19 cellular contexts compared by ENCODE assay signal in genomic region chr3:177467268-177467985, GRCh38.
DNase-seq lines count a peak whose midpoint lies in the region; ATAC-seq and TF ChIP-seq lines count a peak whose summit lies in the region.
"Had no signal": no experiment of that assay in that cellular context is flagged by ENCODE, and none has a peak within 500 bp of the region (broad histone marks: within the 10 kb centered on the region; RNA-seq: fewer than 3 reads in every experiment).

No MANE protein-coding gene starts in this region.

- H3K4me3 Mint-ChIP-seq in T-helper 2 cell treated with Interferon-gamma antibody and Interleukin-4, amounts not matched to agents 5 μg/mL and 100 μg/mL, for 36 hours: no peak overlapping the region
- H3K4me3 Mint-ChIP-seq: CD8-positive, alpha-beta T cell had no signal

- no peaks in the 10 kb centered on the region for H3K79me1 ChIP-seq in IMR-90 (ENCODE audit: low read depth in 1 of 2, low read length in 2 of 2)

- ATAC-seq in IMR-90 (ENCODE audit: low read depth): no peak
- peak; percentile 87 for ATAC-seq in mucosa of descending colon
- no peak for ATAC-seq in GM21526 (IDR thresholded peaks at IDR 0.05; ENCODE audit: low FRiP score, unreplicated experiment)
- ATAC-seq: CD8-positive, alpha-beta T cell; HepG2 had no signal

- no peaks in the 10 kb centered on the region for H3K4me1 Mint-ChIP-seq in T-helper 2 cell treated with Interferon-gamma antibody and Interleukin-4, amounts not matched to agents 5 μg/mL and 100 μg/mL, for 36 hours (ENCODE audit: low read depth)

- no peak overlapping the region for H3K56ac ChIP-seq in IMR-90 (ENCODE audit: extremely low read depth, insufficient read depth, low read length)

- no peak overlapping the region for H3K27ac Mint-ChIP-seq in T-helper 2 cell treated with Interferon-gamma antibody and Interleukin-4, amounts not matched to agents 5 μg/mL and 100 μg/mL, for 36 hours
- H3K27ac Mint-ChIP-seq: CD8-positive, alpha-beta T cell had no signal

- H3K27me3 ChIP-seq in IMR-90 (ENCODE audit: control insufficient read depth, insufficient read depth, low read length) (no peaks in the 10 kb centered on the region), vagina (no peaks in the 10 kb centered on the region)
- H3K27me3 ChIP-seq: BLaER1 treated with 17β-estradiol and CSF1 and Interleukin-3, amounts not matched to agents 10 nM and 100 nM; SJCRH30 had no signal

- peak overlapping the region; percentile 54; the same call in 1 of the 2 replicates for H2AK5ac ChIP-seq in IMR-90 (ENCODE audit: low read depth, low read length)

- POLR2A ChIA-PET in IMR-90 (lab: Charles Lee; ENCODE audit: unreplicated experiment): no interaction called here

- no peaks in the 10 kb centered on the region for H4K20me1 ChIP-seq in IMR-90 (ENCODE audit: insufficient read depth, low read length)
- H4K20me1 ChIP-seq: BLaER1 treated with 17β-estradiol and CSF1 and Interleukin-3, amounts not matched to agents 10 nM and 100 nM had no signal

- H3K9me3 ChIP-seq in IMR-90 (ENCODE audit: control insufficient read depth, insufficient read depth, low read length) (no peaks in the 10 kb centered on the region), mucosa of descending colon (no peaks in the 10 kb centered on the region), vagina (no peaks in the 10 kb centered on the region)
- H3K9me3 ChIP-seq: SJCRH30 had no signal

- in situ Hi-C loops in IMR-90 (cut with MboI; ENCODE audit: low sequenced_read_pairs): loop anchor here (5.0 kb wide), 1 partner anchor 270 kb away; the partner anchor contains the start of gene TBL1XR1

- BruUV-seq in IMR-90 (replicated peaks; lab: Mats Ljungman, UMichigan): no TSS peak

- peaks cover 7% of the 10 kb centered on the region; the same call in 1 of the 2 replicates for H3K9me1 ChIP-seq in IMR-90 (ENCODE audit: insufficient read depth, low read length)

- no peaks in the 10 kb centered on the region for H3K9me3 Mint-ChIP-seq in T-helper 2 cell treated with Interferon-gamma antibody and Interleukin-4, amounts not matched to agents 5 μg/mL and 100 μg/mL, for 36 hours
- H3K9me3 Mint-ChIP-seq: CD8-positive, alpha-beta T cell had no signal

- H3K36me3 ChIP-seq in IMR-90 (ENCODE audit: control insufficient read depth, insufficient read depth, low read length) (no peaks in the 10 kb centered on the region), mucosa of descending colon (ENCODE audit: low read depth) (no peaks in the 10 kb centered on the region), vagina (no peaks in the 10 kb centered on the region)
- H3K36me3 ChIP-seq: BLaER1 treated with 17β-estradiol and CSF1 and Interleukin-3, amounts not matched to agents 10 nM and 100 nM; SJCRH30 had no signal

- 0 out of 2 replicates have a peak overlapping the region, but pooled peaks have one; percentile 50 for H3K14ac ChIP-seq in IMR-90 (replicated peaks; ENCODE audit: low read depth, low read length)

- dilution Hi-C loops in IMR-90 (cut with HindIII; ENCODE audit: low sequenced_read_pairs, unreplicated experiment): no loop called here

- H3K4ac ChIP-seq in IMR-90 (ENCODE audit: low read depth, low read length): peak overlapping the region; percentile 51

- no peaks in the 10 kb centered on the region for H3K27me3 Mint-ChIP-seq in T-helper 2 cell treated with Interferon-gamma antibody and Interleukin-4, amounts not matched to agents 5 μg/mL and 100 μg/mL, for 36 hours (ENCODE audit: low read depth)

- TF ChIP-seq CTCF in IMR-90 (conservative IDR thresholded peaks at IDR 0.05; ENCODE audit: low read depth, low read length): no peak
- no peak for TF ChIP-seq CTCF in mucosa of descending colon (IDR thresholded peaks at IDR 0.05)
- TF ChIP-seq CTCF in vagina (IDR thresholded peaks at IDR 0.05): no peak

- no peak for TF ChIP-seq RAD21 in IMR-90 (IDR thresholded peaks at IDR 0.05; ENCODE audit: low read length)

- TF ChIP-seq POLR2A in IMR-90 (IDR thresholded peaks at IDR 0.05; ENCODE audit: low read depth, low read length) (no peak), vagina (IDR thresholded peaks at IDR 0.05) (no peak)

- peak overlapping the region; percentile 17; the same call in 1 of the 2 replicates for H2BK20ac ChIP-seq in IMR-90 (ENCODE audit: low read depth, low read length)

- WGBS in IMR-90 (ENCODE audit: extremely low coverage in 2 of 2, insufficient read length in 1 of 2), 2 experiments: no CpG with 5 or more reads among the region's 5 CpGs

- H3K23ac ChIP-seq in IMR-90 (ENCODE audit: low read depth, low read length): no peak overlapping the region

- CTCF ChIA-PET in IMR-90 (lab: Yijun Ruan, JAX): no interaction called here

- H3K4me3 ChIP-seq in IMR-90 (ENCODE audit: insufficient read depth, low read depth, low read length) (no peak overlapping the region), mucosa of descending colon (no peak overlapping the region), vagina (no peak overlapping the region)
- H3K4me3 ChIP-seq: BLaER1 treated with 17β-estradiol and CSF1 and Interleukin-3, amounts not matched to agents 10 nM and 100 nM; SJCRH30 had no signal

- H2BK15ac ChIP-seq in IMR-90 (ENCODE audit: low read depth, low read length): peak overlapping the region; percentile 36; the same call in 1 of the 3 replicates

- no peak overlapping the region for H2AK9ac ChIP-seq in IMR-90 (replicated peaks; ENCODE audit: low read depth, low read length, poor library complexity)

- DNase-seq in IMR-90 (no peak), cerebellar cortex (ENCODE audit: low spot score) (peak; percentile 66), mucosa of descending colon (no peak), vagina (ENCODE audit: extremely low spot score in 2 of 2) (no peak), NCI-H510A treated with DMSO at 0.1 percent for 48 hours (lab: John Stamatoyannopoulos, UW) (no peak)
- DNase-seq in T-helper 2 cell treated with Interferon-gamma antibody and Interleukin-4, amounts not matched to agents 5 μg/mL and 100 μg/mL, for 36 hours (ENCODE audit: low spot score): no peak
- DNase-seq: CD8-positive, alpha-beta T cell; KBM-7; MM.1S; NCI-H1048; NCI-H1417 treated with DMSO at 0.1 percent for 48 hours; NCI-H187; NCI-H69; NK-92 treated with Interleukin-12 subunit alpha and Interleukin-12 subunit beta, amount 100 ng/mL, for 24 hours had no signal

- H4K5ac ChIP-seq in IMR-90 (ENCODE audit: low read depth, low read length): peak overlapping the region; percentile 35; the same call in 1 of the 2 replicates

- H2AFZ ChIP-seq in IMR-90 (replicated peaks; ENCODE audit: low read length, poor library complexity): no peak overlapping the region

- intact Hi-C loops in IMR-90 (cut with micrococcal nuclease) (no loop called here), mucosa of descending colon (cut with DNase I, micrococcal nuclease) (no loop called here), vagina (cut with DNase I) (loop anchor here (10.0 kb wide), 1 partner anchor 257 kb away; no protein-coding TSS in a partner anchor)

- no peak overlapping the region for H4K91ac ChIP-seq in IMR-90 (ENCODE audit: insufficient read depth, low read depth, low read length)

- peak overlapping the region; percentile 24 for H3K18ac ChIP-seq in IMR-90 (ENCODE audit: low read depth, low read length)

- no peak overlapping the region for H3K9ac ChIP-seq in IMR-90 (ENCODE audit: low read depth, low read length)
- H3K9ac ChIP-seq: BLaER1 treated with 17β-estradiol and CSF1 and Interleukin-3, amounts not matched to agents 10 nM and 100 nM had no signal

- no peak overlapping the region for H3K27ac ChIP-seq in IMR-90 (ENCODE audit: insufficient read depth, low read length)
- H3K27ac ChIP-seq in vagina: peak overlapping the region; percentile 38
- H3K27ac ChIP-seq: BLaER1 treated with 17β-estradiol and CSF1 and Interleukin-3, amounts not matched to agents 10 nM and 100 nM; HL-60; SJCRH30 had no signal

- H2BK5ac ChIP-seq in IMR-90 (ENCODE audit: low read depth, low read length, poor library complexity, severe bottlenecking): no peak overlapping the region

- no peak overlapping the region for H3K4me2 ChIP-seq in IMR-90 (ENCODE audit: low read depth, low read length)
- H3K4me2 ChIP-seq: BLaER1 treated with 17β-estradiol and CSF1 and Interleukin-3, amounts not matched to agents 10 nM and 100 nM had no signal

- no peak overlapping the region; a peak in 1 of 4 replicates for H4K8ac ChIP-seq in IMR-90 (ENCODE audit: low read depth in 2 of 2, low read length in 2 of 2)

- H3K4me1 ChIP-seq in IMR-90 (ENCODE audit: control insufficient read depth, insufficient read depth, low read length): peaks cover 12% of the 10 kb centered on the region
- H3K4me1 ChIP-seq in mucosa of descending colon (ENCODE audit: low read depth): peaks cover 3% of the 10 kb centered on the region
- peaks cover 44% of the 10 kb centered on the region for H3K4me1 ChIP-seq in vagina
- H3K4me1 ChIP-seq: BLaER1 treated with 17β-estradiol and CSF1 and Interleukin-3, amounts not matched to agents 10 nM and 100 nM had no signal

- H3K36me3 Mint-ChIP-seq in T-helper 2 cell treated with Interferon-gamma antibody and Interleukin-4, amounts not matched to agents 5 μg/mL and 100 μg/mL, for 36 hours (ENCODE audit: low read depth): no peaks in the 10 kb centered on the region
- H3K36me3 Mint-ChIP-seq: CD8-positive, alpha-beta T cell had no signal

- H2BK120ac ChIP-seq in IMR-90 (ENCODE audit: low read depth, low read length): 0 out of 2 replicates have a peak overlapping the region, but pooled peaks have one; percentile 58

TF ChIP-seq in IMR-90, 13 proteins besides CTCF, POLR2A, EP300 and RAD21 (continues in another document):
- TF ChIP-seq USF2 (IDR thresholded peaks at IDR 0.05; ENCODE audit: low read depth, low read length) (no peak), CHD1 (IDR thresholded peaks at IDR 0.05; ENCODE audit: low read depth, low read length) (no peak), SMC3 (IDR thresholded peaks at IDR 0.05; ENCODE audit: low read depth, low read length) (no peak), RCOR1 (IDR thresholded peaks at IDR 0.05; ENCODE audit: insufficient replicate concordance, low read length) (no peak), MXI1 (IDR thresholded peaks at IDR 0.05; ENCODE audit: borderline replicate concordance, low read depth, low read length) (no peak), RFX5 (IDR thresholded peaks at IDR 0.05; ENCODE audit: low read depth, low read length) (no peak), FOS (IDR thresholded peaks at IDR 0.05; ENCODE audit: low read depth, low read length) (no peak), MAFK (IDR thresholded peaks at IDR 0.05; ENCODE audit: low read depth, low read length) (no peak), NFE2L2 (IDR thresholded peaks at IDR 0.05; ENCODE audit: low read depth, low read length) (no peak), MAZ (IDR thresholded peaks at IDR 0.05; ENCODE audit: borderline replicate concordance, low read depth, low read length) (no peak)
